8 cellular contexts compared by ENCODE assay signal in the genomic region with DNA sequence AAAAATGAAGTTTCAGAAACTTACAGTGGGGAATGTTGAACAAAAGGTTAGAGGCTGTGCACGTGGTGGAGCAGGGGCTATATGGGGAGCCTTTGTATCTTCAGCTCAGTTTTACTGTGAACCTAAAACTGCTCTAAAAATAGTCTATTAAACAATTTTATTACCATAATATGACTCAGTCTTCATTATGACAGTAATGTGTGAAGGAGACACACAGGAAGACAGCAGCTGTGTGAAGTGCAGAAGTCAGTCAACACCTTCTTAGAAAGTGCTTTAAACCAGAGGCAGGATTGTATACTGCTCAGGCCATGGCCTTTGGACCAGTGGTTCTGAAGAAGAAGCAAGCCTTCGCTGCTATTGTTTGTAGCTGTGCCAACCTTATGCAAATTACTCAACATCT.
A peak's percentile ranks its signal among the peaks of the same experiment; 100 is the strongest.
DNase-seq lines count a peak whose midpoint lies in the region; ATAC-seq, FAIRE-seq and TF ChIP-seq lines count a peak whose summit lies in the region.
"Had no signal": no experiment of that assay in that cellular context is flagged by ENCODE, and none has a peak within 500 bp of the region (broad histone marks: within the 10 kb centered on the region; RNA-seq: fewer than 3 reads in every experiment).

No MANE protein-coding gene starts in this region.

- no peak for TF ChIP-seq POLR2A in H54 (IDR thresholded peaks at IDR 0.05; ENCODE audit: low read depth, low read length)

- peak overlapping the region; percentile 6 for H3K27ac Mint-ChIP-seq in stimulated activated effector memory CD8-positive, alpha-beta T cell treated with anti-CD3 and anti-CD28 coated beads, Interleukin-12 subunit alpha, Interleukin-12 subunit beta, amount 100 ng/mL, for 72 hours
- no peak overlapping the region for H3K27ac Mint-ChIP-seq in endothelial cell (ENCODE audit: unreplicated experiment)
- no peak overlapping the region for H3K27ac Mint-ChIP-seq in activated T-helper 2 cell treated with anti-CD3 and anti-CD28 coated beads, Interferon-gamma antibody, Interleukin-2, Interleukin-4, amounts not matched to agents 10 μg/mL and 5 μg/mL and 100 μg/mL, durations not matched to agents 14 hours and 24 hours and 36 hours

- H3K4me3 Mint-ChIP-seq in stimulated activated effector memory CD8-positive, alpha-beta T cell treated with anti-CD3 and anti-CD28 coated beads, Interleukin-12 subunit alpha, Interleukin-12 subunit beta, amount 100 ng/mL, for 72 hours, result no peak overlapping the region
- no peak overlapping the region for H3K4me3 Mint-ChIP-seq in endothelial cell (ENCODE audit: unreplicated experiment)
- no peak overlapping the region for H3K4me3 Mint-ChIP-seq in activated T-helper 2 cell treated with anti-CD3 and anti-CD28 coated beads, Interferon-gamma antibody, Interleukin-2, Interleukin-4, amounts not matched to agents 10 μg/mL and 5 μg/mL and 100 μg/mL, durations not matched to agents 14 hours and 24 hours and 36 hours (ENCODE audit: low read depth)

- FAIRE-seq in H54 (lab: Jason Lieb, UNC), result no peak
- FAIRE-seq: astrocyte had no signal

- H3K27me3 Mint-ChIP-seq in endothelial cell (ENCODE audit: unreplicated experiment), result peaks cover 6% of the 10 kb centered on the region
- no peaks in the 10 kb centered on the region for H3K27me3 Mint-ChIP-seq in activated T-helper 2 cell treated with anti-CD3 and anti-CD28 coated beads, Interferon-gamma antibody, Interleukin-2, Interleukin-4, amounts not matched to agents 10 μg/mL and 5 μg/mL and 100 μg/mL, durations not matched to agents 14 hours and 24 hours and 36 hours (ENCODE audit: low read depth)

- ATAC-seq in GM19455 (IDR thresholded peaks at IDR 0.05; ENCODE audit: unreplicated experiment) (peak; percentile 38), HG03060 (IDR thresholded peaks at IDR 0.05; ENCODE audit: low read depth, unreplicated experiment) (peak; percentile 79)
- peak; percentile 84 for ATAC-seq in stimulated activated effector memory CD8-positive, alpha-beta T cell treated with anti-CD3 and anti-CD28 coated beads, Interleukin-12 subunit alpha, Interleukin-12 subunit beta, amount 100 ng/mL, for 72 hours

- intact Hi-C loops in activated T-helper 2 cell treated with anti-CD3 and anti-CD28 coated beads, Interferon-gamma antibody, Interleukin-2, Interleukin-4, amounts not matched to agents 10 μg/mL and 5 μg/mL and 100 μg/mL, durations not matched to agents 14 hours and 24 hours and 36 hours (cut with micrococcal nuclease), result no loop called here

- H3K9me3 Mint-ChIP-seq in stimulated activated effector memory CD8-positive, alpha-beta T cell treated with anti-CD3 and anti-CD28 coated beads, Interleukin-12 subunit alpha, Interleukin-12 subunit beta, amount 100 ng/mL, for 72 hours, result no peaks in the 10 kb centered on the region
- no peaks in the 10 kb centered on the region for H3K9me3 Mint-ChIP-seq in endothelial cell (ENCODE audit: unreplicated experiment)
- H3K9me3 Mint-ChIP-seq in activated T-helper 2 cell treated with anti-CD3 and anti-CD28 coated beads, Interferon-gamma antibody, Interleukin-2, Interleukin-4, amounts not matched to agents 10 μg/mL and 5 μg/mL and 100 μg/mL, durations not matched to agents 14 hours and 24 hours and 36 hours, result no peaks in the 10 kb centered on the region

- TF ChIP-seq CTCF in endothelial cell (IDR thresholded peaks at IDR 0.05; ENCODE audit: unreplicated experiment), result no peak

- peak; percentile 32 for DNase-seq in dermis blood vessel endothelial cell
- no peak for DNase-seq in stimulated activated effector memory CD8-positive, alpha-beta T cell treated with anti-CD3 and anti-CD28 coated beads, Interleukin-12 subunit alpha, Interleukin-12 subunit beta, amount 100 ng/mL, for 72 hours (ENCODE audit: low spot score in 2 of 2)
- no peak for DNase-seq in endothelial cell (ENCODE audit: low spot score)
- no peak for DNase-seq in activated T-helper 2 cell treated with anti-CD3 and anti-CD28 coated beads, Interferon-gamma antibody, Interleukin-2, Interleukin-4, amounts not matched to agents 10 μg/mL and 5 μg/mL and 100 μg/mL, durations not matched to agents 14 hours and 24 hours and 36 hours (ENCODE audit: low spot score)
- DNase-seq in H54 (ENCODE audit: insufficient read length, low spot score), result no peak

- H3K4me1 Mint-ChIP-seq in stimulated activated effector memory CD8-positive, alpha-beta T cell treated with anti-CD3 and anti-CD28 coated beads, Interleukin-12 subunit alpha, Interleukin-12 subunit beta, amount 100 ng/mL, for 72 hours, result peaks cover 24% of the 10 kb centered on the region
- H3K4me1 Mint-ChIP-seq in endothelial cell (ENCODE audit: unreplicated experiment), result no peaks in the 10 kb centered on the region
- H3K4me1 Mint-ChIP-seq in activated T-helper 2 cell treated with anti-CD3 and anti-CD28 coated beads, Interferon-gamma antibody, Interleukin-2, Interleukin-4, amounts not matched to agents 10 μg/mL and 5 μg/mL and 100 μg/mL, durations not matched to agents 14 hours and 24 hours and 36 hours (ENCODE audit: low read depth), result peaks cover 14% of the 10 kb centered on the region

- peaks cover 5% of the 10 kb centered on the region for H3K36me3 Mint-ChIP-seq in stimulated activated effector memory CD8-positive, alpha-beta T cell treated with anti-CD3 and anti-CD28 coated beads, Interleukin-12 subunit alpha, Interleukin-12 subunit beta, amount 100 ng/mL, for 72 hours
- H3K36me3 Mint-ChIP-seq in endothelial cell (ENCODE audit: low read depth, unreplicated experiment), result no peaks in the 10 kb centered on the region
- peaks cover 16% of the 10 kb centered on the region for H3K36me3 Mint-ChIP-seq in activated T-helper 2 cell treated with anti-CD3 and anti-CD28 coated beads, Interferon-gamma antibody, Interleukin-2, Interleukin-4, amounts not matched to agents 10 μg/mL and 5 μg/mL and 100 μg/mL, durations not matched to agents 14 hours and 24 hours and 36 hours (ENCODE audit: low read depth)
